ENCODE assay signal across 8 cellular contexts in the genomic region with DNA sequence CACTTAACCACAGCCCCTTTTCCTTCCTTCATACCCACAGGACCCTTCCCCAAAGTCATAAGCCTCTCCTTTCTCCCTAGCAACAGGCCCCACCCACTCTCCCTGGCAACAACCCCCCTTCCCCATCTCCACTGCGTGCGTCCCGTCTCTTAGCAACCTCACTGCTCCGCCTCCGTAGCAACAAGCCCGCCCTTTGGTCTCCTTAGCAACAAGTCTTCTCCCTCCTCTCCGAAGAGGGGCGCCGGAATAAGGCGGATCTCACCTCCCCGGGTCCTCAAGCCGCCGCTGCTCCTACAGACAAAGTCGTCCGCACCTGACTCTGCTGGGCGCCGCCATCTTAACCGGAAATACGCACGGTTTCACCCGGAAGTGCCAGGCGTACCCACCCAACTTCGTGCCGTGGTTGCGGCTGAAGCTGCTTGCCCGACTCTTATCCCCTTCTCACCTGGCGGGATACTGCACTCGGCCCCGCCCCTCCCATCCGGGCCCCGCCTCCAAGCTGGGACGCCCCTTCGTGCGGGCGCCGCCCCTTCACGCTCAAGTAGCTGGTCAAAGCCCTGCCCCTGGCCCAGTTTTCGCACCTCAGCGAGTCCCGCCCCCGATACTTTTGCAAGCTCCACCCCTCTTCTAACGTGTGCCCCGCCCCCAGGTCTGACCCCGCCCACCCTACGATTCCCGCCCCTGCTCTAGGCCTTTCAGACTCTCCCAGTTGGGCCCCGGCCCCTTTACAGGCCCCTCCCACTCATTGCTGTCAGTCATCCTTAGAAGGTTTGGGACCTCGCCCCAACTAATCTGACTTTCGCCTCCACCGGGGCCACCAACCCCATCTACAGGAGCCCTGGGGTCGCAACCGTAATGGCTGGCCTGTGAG. TPM values are rescaled to one million over a fixed set of nuclear protein-coding genes. Genes with fewer than 3 reads are reported as not detected.
DNase-seq lines count a peak whose midpoint lies in the region; ATAC-seq lines count a peak whose summit lies in the region.

A gene with protein sequence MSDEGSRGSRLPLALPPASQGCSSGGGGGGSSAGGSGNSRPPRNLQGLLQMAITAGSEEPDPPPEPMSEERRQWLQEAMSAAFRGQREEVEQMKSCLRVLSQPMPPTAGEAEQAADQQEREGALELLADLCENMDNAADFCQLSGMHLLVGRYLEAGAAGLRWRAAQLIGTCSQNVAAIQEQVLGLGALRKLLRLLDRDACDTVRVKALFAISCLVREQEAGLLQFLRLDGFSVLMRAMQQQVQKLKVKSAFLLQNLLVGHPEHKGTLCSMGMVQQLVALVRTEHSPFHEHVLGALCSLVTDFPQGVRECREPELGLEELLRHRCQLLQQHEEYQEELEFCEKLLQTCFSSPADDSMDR (minus strand): TSS at position 338 of the 871 bp plus-strand sequence. CDS start 502 bp downstream, outside the sequence.

- peaks cover 15 to 26% of the 10 kb centered on the region in 2 donors for H3K36me3 Mint-ChIP-seq in CD4-positive, alpha-beta memory T cell
- H3K36me3 Mint-ChIP-seq in effector memory CD8-positive, alpha-beta T cell (ENCODE audit: insufficient read depth), result peaks cover 30% of the 10 kb centered on the region

- POLR2A ChIA-PET in CD4-positive, alpha-beta memory T cell (lab: Charles Lee; ENCODE audit: partially characterized antibody), result interaction anchor here (0.8 to 8.1 kb wide), 16 partner anchors 12 to 375 kb away, joined by 3 to 199 read pairs (median 6); a partner anchor contains a TSS
- POLR2A ChIA-PET in activated CD8-positive, alpha-beta memory T cell treated with anti-CD3 and anti-CD28 coated beads for 36 hours (lab: Charles Lee), result interaction anchor here (0.6 to 2.0 kb wide), 8 partner anchors 11 to 196 kb away, joined by 3 to 15 read pairs (median 7); a partner anchor contains a TSS

- DNase-seq in CD4-positive, alpha-beta memory T cell, result peak; percentile 96 to 97 (median 97)
- DNase-seq in HT-29 (ENCODE audit: low spot score) (peak; percentile 99), NOMO-1 (lab: John Stamatoyannopoulos, UW; ENCODE audit: unreplicated experiment in 2 of 2) (peak; percentile 95 to 97), medulla oblongata (ENCODE audit: extremely low spot score) (peak; percentile 92)
- DNase-seq in effector memory CD8-positive, alpha-beta T cell, result peak; percentile 95 to 98 (median 97)
- peak; percentile 86 for DNase-seq in stimulated activated CD8-positive, alpha-beta memory T cell treated with anti-CD3 and anti-CD28 coated beads, Interleukin-12 subunit alpha, Interleukin-12 subunit beta, amount 100 ng/mL, for 1 hour (ENCODE audit: low read depth)

- H3K36me3 ChIP-seq in CD4-positive, alpha-beta memory T cell (ENCODE audit: insufficient read depth, low read length), result no peaks in the 10 kb centered on the region

- H3K27ac ChIP-seq in CD4-positive, alpha-beta memory T cell (ENCODE audit: low read depth, low read length), result peak within 1 kb of the TSS; percentile 69

- H3K4me3 Mint-ChIP-seq in CD4-positive, alpha-beta memory T cell, result peak within 1 kb of the TSS; percentile 92 to 100 (median 98)
- peak within 1 kb of the TSS; percentile 92 to 97 for H3K4me3 Mint-ChIP-seq in effector memory CD8-positive, alpha-beta T cell

- intact Hi-C loops in CD4-positive, alpha-beta memory T cell (cut with micrococcal nuclease), result loop anchor here (1.0 to 2.0 kb wide), 6 partner anchors 21 to 375 kb away; a partner anchor contains a TSS

- no peaks in the 10 kb centered on the region for H3K27me3 ChIP-seq in CD4-positive, alpha-beta memory T cell (ENCODE audit: insufficient read depth, low read length)

- H3K4me3 ChIP-seq in CD4-positive, alpha-beta memory T cell (ENCODE audit: low read length in 2 of 2), result peak within 1 kb of the TSS; percentile 95 to 98

- no peaks in the 10 kb centered on the region for H3K9me3 Mint-ChIP-seq in CD4-positive, alpha-beta memory T cell
- no peaks in the 10 kb centered on the region for H3K9me3 Mint-ChIP-seq in effector memory CD8-positive, alpha-beta T cell

- peak; percentile 44 for ATAC-seq in GM19468 (IDR thresholded peaks at IDR 0.05; ENCODE audit: extremely low read depth, unreplicated experiment)
- ATAC-seq in effector memory CD8-positive, alpha-beta T cell (replicated peaks), result peak; percentile 79

- H3K9me3 ChIP-seq in CD4-positive, alpha-beta memory T cell (ENCODE audit: control insufficient read depth in 1 of 2, low read length in 2 of 2), result no peaks in the 10 kb centered on the region

- CTCF ChIA-PET in CD4-positive, alpha-beta memory T cell (lab: Charles Lee; ENCODE audit: partially characterized antibody), result interaction anchor here (0.6 to 3.9 kb wide), 9 partner anchors 13 to 224 kb away, joined by 3 to 27 read pairs (median 5); a partner anchor contains a TSS
- CTCF ChIA-PET in activated CD8-positive, alpha-beta memory T cell treated with anti-CD3 and anti-CD28 coated beads for 36 hours (lab: Charles Lee), result interaction anchor here (2.7 kb wide), 1 partner anchor 26 kb away, joined by 7 read pairs; no protein-coding TSS in a partner anchor

- H3K27ac Mint-ChIP-seq in CD4-positive, alpha-beta memory T cell, result peak within 1 kb of the TSS; percentile 87 to 100 (median 100)
- H3K27ac Mint-ChIP-seq in effector memory CD8-positive, alpha-beta T cell, result peak within 1 kb of the TSS; percentile 96 to 99

- no peaks in the 10 kb centered on the region for H3K27me3 Mint-ChIP-seq in CD4-positive, alpha-beta memory T cell
- no peaks in the 10 kb centered on the region for H3K27me3 Mint-ChIP-seq in effector memory CD8-positive, alpha-beta T cell

- H3K4me1 ChIP-seq in CD4-positive, alpha-beta memory T cell (ENCODE audit: insufficient read depth, low read length), result peaks cover 39% of the 10 kb centered on the region

- H3K4me1 Mint-ChIP-seq in CD4-positive, alpha-beta memory T cell, result peaks cover 24 to 55% (median 34%) of the 10 kb centered on the region in 4 donors
- peaks cover 34 to 42% of the 10 kb centered on the region in 2 donors for H3K4me1 Mint-ChIP-seq in effector memory CD8-positive, alpha-beta T cell (ENCODE audit: low read depth in 2 of 2)

RNA-seq across cellular contexts. Expression of the gene that starts here (rescaled TPM):
- total RNA-seq in CD4-positive, alpha-beta memory T cell, result 10 to 100 TPM; 17.9 to 18.5 TPM
- polyA plus RNA-seq in CD4-positive, alpha-beta memory T cell, result 10 to 100 TPM; 35.7 to 38.7 TPM
- 173 and 177 TPM in 2 replicates for total RNA-seq in HT-29 (2014; rRNA removed; shearing (Covaris generic))
- 10 to 100 TPM; 74.4 to 79.6 TPM for total RNA-seq in activated CD8-positive, alpha-beta memory T cell treated with anti-CD3 and anti-CD28 coated beads for 36 hours

Comparison
In these comparisons a context has a peak if more than half of its experiments do, and no peak if none do; other contexts are left out.
1. Peak in every context shown above with its lines: DNase-seq, ATAC-seq, H3K4me3 ChIP-seq and H3K27ac ChIP-seq.